24 cellular contexts compared by ENCODE assay signal in the genomic region with DNA sequence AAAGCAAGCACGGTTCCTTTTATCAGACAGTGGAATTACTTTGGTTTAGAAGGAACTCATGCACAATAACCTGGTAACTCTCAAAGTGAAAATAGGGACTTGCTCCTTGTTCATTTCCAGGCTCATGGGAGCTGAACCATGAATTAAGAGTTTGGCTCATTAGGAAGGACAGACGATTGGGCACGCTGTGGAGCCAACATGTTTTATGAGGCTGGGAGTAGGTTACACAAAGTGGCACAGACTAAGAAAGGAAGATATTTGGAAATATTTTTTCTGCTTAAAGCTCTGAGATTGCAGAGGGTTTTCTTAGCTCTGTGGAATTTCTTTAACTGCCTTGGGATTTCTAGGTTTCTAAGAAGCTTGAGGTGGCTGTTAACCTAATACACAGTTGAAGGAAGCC.
DNase-seq lines count a peak whose midpoint lies in the region; ATAC-seq and TF ChIP-seq lines count a peak whose summit lies in the region.
"Had no signal": no experiment of that assay in that cellular context is flagged by ENCODE, and none has a peak within 500 bp of the region (broad histone marks: within the 10 kb centered on the region; RNA-seq: fewer than 3 reads in every experiment).

No MANE protein-coding gene starts in this region.

- ATAC-seq in psoas muscle: no peak
- ATAC-seq in HG03175 (IDR thresholded peaks at IDR 0.05; ENCODE audit: unreplicated experiment): no peak
- no peak for ATAC-seq in T-cell (replicated peaks in 1 of 4)
- ATAC-seq: activated CD8-positive, alpha-beta memory T cell treated with anti-CD3 and anti-CD28 coated beads, Interleukin-2, amount 10 ng/mL, durations not matched to agents 7 days and 5 days; gastroesophageal sphincter; naive thymus-derived CD4-positive, alpha-beta T cell had no signal

- TF ChIP-seq POLR2A in breast epithelium (IDR thresholded peaks at IDR 0.05) (no peak), uterus (IDR thresholded peaks at IDR 0.05) (no peak)

- H3K9me3 Mint-ChIP-seq in MCF 10A (ENCODE audit: unreplicated experiment): no peaks in the 10 kb centered on the region
- H3K9me3 Mint-ChIP-seq in T-cell: no peaks in the 10 kb centered on the region

- TF ChIP-seq CTCF in breast epithelium (IDR thresholded peaks at IDR 0.05) (no peak), MCF 10A (IDR thresholded peaks at IDR 0.05; ENCODE audit: unreplicated experiment) (no peak), psoas muscle (IDR thresholded peaks at IDR 0.05) (no peak), uterus (IDR thresholded peaks at IDR 0.05) (no peak)

- peaks cover 7% of the 10 kb centered on the region for H3K36me3 Mint-ChIP-seq in MCF 10A (ENCODE audit: insufficient read depth, unreplicated experiment)
- no peaks in the 10 kb centered on the region for H3K36me3 Mint-ChIP-seq in T-cell

- H3K4me3 ChIP-seq in breast epithelium: no peak overlapping the region
- H3K4me3 ChIP-seq in psoas muscle: no peak overlapping the region
- H3K4me3 ChIP-seq in uterus: no peak overlapping the region
- H3K4me3 ChIP-seq: gastroesophageal sphincter, right lobe of liver had no signal

- CTCF ChIA-PET in MCF 10A (lab: Yijun Ruan, JAX): no interaction called here
- CTCF ChIA-PET in T-cell (lab: Charles Lee): no interaction called here

- no TSS peak for BruUV-seq in MCF 10A (replicated peaks; lab: Mats Ljungman, UMichigan)

- H3K4me1 Mint-ChIP-seq in MCF 10A (ENCODE audit: insufficient read depth, unreplicated experiment): no peaks in the 10 kb centered on the region
- peaks cover 7 to 10% (median 8%) of the 10 kb centered on the region in 3 donors for H3K4me1 Mint-ChIP-seq in T-cell
- H3K4me1 Mint-ChIP-seq: B cell had no signal

- H3K4me1 ChIP-seq in breast epithelium: no peaks in the 10 kb centered on the region
- H3K4me1 ChIP-seq in psoas muscle: peaks cover 31% of the 10 kb centered on the region
- H3K4me1 ChIP-seq in uterus: no peaks in the 10 kb centered on the region

- DNase-seq in breast epithelium (ENCODE audit: low spot score in 2 of 2) (no peak), MCF 10A (ENCODE audit: unreplicated experiment) (no peak), cerebellar cortex (ENCODE audit: low spot score) (peak; percentile 68), psoas muscle (no peak), uterus (no peak), glomerular visceral epithelial cell (ENCODE audit: extremely low spot score) (no peak), T-cell (no peak)
- DNase-seq: activated CD4-positive, alpha-beta T cell treated with anti-CD3 and anti-CD28 coated beads, Interleukin-2, amount 10 ng/mL, durations not matched to agents 7 days and 5 days; activated CD8-positive, alpha-beta memory T cell treated with anti-CD3 and anti-CD28 coated beads, Interleukin-2, amount 10 ng/mL, durations not matched to agents 7 days and 5 days; activated naive CD4-positive, alpha-beta T cell treated with anti-CD3 and anti-CD28 coated beads, Interleukin-2, amount 50 U/mL, for 16 hours; anterior cingulate cortex; effector CD8-positive, alpha-beta T cell; EL; erythroblast; Karpas-422; mesendoderm; naive thymus-derived CD4-positive, alpha-beta T cell; NCI-H187; right lobe of liver; SHP77 treated with DMSO at 0.1 percent for 48 hours had no signal

- H3K27ac Mint-ChIP-seq in MCF 10A (ENCODE audit: low read depth, unreplicated experiment) (no peak overlapping the region), T-cell (no peak overlapping the region)
- H3K27ac Mint-ChIP-seq: activated CD4-positive, alpha-beta T cell treated with anti-CD3 and anti-CD28 coated beads, Interleukin-2, amount 10 ng/mL, durations not matched to agents 7 days and 5 days; activated CD8-positive, alpha-beta memory T cell treated with anti-CD3 and anti-CD28 coated beads, Interleukin-2, amount 10 ng/mL, durations not matched to agents 7 days and 5 days; B cell; T-helper 1 cell treated with Interleukin-12 subunit alpha and Interleukin-12 subunit beta and Interleukin-4 antibody, amounts not matched to agents 30 μg/mL and 1 μg/mL, for 36 hours had no signal

- H3K27ac ChIP-seq in breast epithelium (peak overlapping the region; percentile 40 to 63), psoas muscle (peak overlapping the region; percentile 11), uterus (peak overlapping the region; percentile 53 to 61)

- POLR2A ChIA-PET in MCF 10A (lab: Yijun Ruan, JAX): interaction anchor here (1.2 to 1.5 kb wide), 2 partner anchors 9 to 30 kb away, joined by 5 read pairs; no protein-coding TSS in a partner anchor
- POLR2A ChIA-PET in T-cell (lab: Charles Lee): no interaction called here

- H3K27me3 ChIP-seq in breast epithelium (no peaks in the 10 kb centered on the region), psoas muscle (ENCODE audit: insufficient read depth in 3 of 3, low read length in 2 of 3) (no peaks in the 10 kb centered on the region), uterus (no peaks in the 10 kb centered on the region)
- H3K27me3 ChIP-seq: gastroesophageal sphincter, right lobe of liver had no signal

- intact Hi-C loops in breast epithelium (cut with DNase I; ENCODE audit: low total_unique reads) (no loop called here), MCF 10A (cut with micrococcal nuclease) (no loop called here), psoas muscle (cut with DNase I) (no loop called here), uterus (cut with DNase I; ENCODE audit: low total_unique reads) (no loop called here)

- H3K9me3 ChIP-seq in breast epithelium (no peaks in the 10 kb centered on the region), psoas muscle (no peaks in the 10 kb centered on the region), uterus (no peaks in the 10 kb centered on the region)
- H3K9me3 ChIP-seq: gastroesophageal sphincter, right lobe of liver had no signal

- H3K27me3 Mint-ChIP-seq in MCF 10A (ENCODE audit: insufficient read depth, unreplicated experiment): no peaks in the 10 kb centered on the region
- no peaks in the 10 kb centered on the region for H3K27me3 Mint-ChIP-seq in T-cell
- H3K27me3 Mint-ChIP-seq: B cell had no signal

- 16 to 49% (median 28%) methylated on average over 3 of the region's 3 CpGs for whole genome bisulfite sequencing in psoas muscle, 3 donors

- H3K36me3 ChIP-seq in breast epithelium (no peaks in the 10 kb centered on the region), psoas muscle (ENCODE audit: insufficient read depth in 1 of 2, low read depth in 1 of 2) (no peaks in the 10 kb centered on the region), uterus (no peaks in the 10 kb centered on the region)
- H3K36me3 ChIP-seq: gastroesophageal sphincter, right lobe of liver had no signal

- no peak overlapping the region for H3K4me3 Mint-ChIP-seq in MCF 10A (ENCODE audit: unreplicated experiment)
- no peak overlapping the region for H3K4me3 Mint-ChIP-seq in T-cell
- H3K4me3 Mint-ChIP-seq: activated CD4-positive, alpha-beta T cell treated with anti-CD3 and anti-CD28 coated beads, Interleukin-2, amount 10 ng/mL, durations not matched to agents 7 days and 5 days; activated CD8-positive, alpha-beta memory T cell treated with anti-CD3 and anti-CD28 coated beads, Interleukin-2, amount 10 ng/mL, durations not matched to agents 7 days and 5 days; B cell; naive thymus-derived CD4-positive, alpha-beta T cell; T-helper 1 cell treated with Interleukin-12 subunit alpha and Interleukin-12 subunit beta and Interleukin-4 antibody, amounts not matched to agents 30 μg/mL and 1 μg/mL, for 36 hours had no signal
